ENCODE assay signal across 8 cellular contexts in genomic region chr19:39327990-39328705, GRCh38. TPM values are rescaled to one million over a fixed set of nuclear protein-coding genes. Genes with fewer than 3 reads are reported as not detected.
A peak's percentile ranks its signal among the peaks of the same experiment; 100 is the strongest.
DNase-seq lines count a peak whose midpoint lies in the region; ATAC-seq lines count a peak whose summit lies in the region.

No MANE protein-coding gene starts in this region.

- H3K4me3 Mint-ChIP-seq in activated naive CD8-positive, alpha-beta T cell treated with anti-CD3 and anti-CD28 coated beads, Interleukin-2, amount 50 U/mL, for 24 hours = no peak overlapping the region

- DNase-seq in G401 (ENCODE audit: low spot score) (peak; percentile 85), MV-4-11 (lab: John Stamatoyannopoulos, UW) (peak; percentile 54), T-helper 1 cell (peak; percentile 53 to 80 (median 69)), left cardiac atrium (peak; percentile 85), putamen (ENCODE audit: low spot score) (peak; percentile 74)
- DNase-seq in activated naive CD8-positive, alpha-beta T cell treated with anti-CD3 and anti-CD28 coated beads, Interleukin-2, amount 50 U/mL, for 24 hours = peak; percentile 87

- peak; percentile 53 for ATAC-seq in activated naive CD8-positive, alpha-beta T cell treated with anti-CD3 and anti-CD28 coated beads, Interleukin-2, amount 50 U/mL, for 24 hours
- peak; percentile 80 to 86 for ATAC-seq in left cardiac atrium
- no peak for ATAC-seq in GM18517 (IDR thresholded peaks at IDR 0.05; ENCODE audit: unreplicated experiment)
- ATAC-seq in GM18520 (IDR thresholded peaks at IDR 0.05; ENCODE audit: unreplicated experiment) = no peak

- H3K4me1 Mint-ChIP-seq in activated naive CD8-positive, alpha-beta T cell treated with anti-CD3 and anti-CD28 coated beads, Interleukin-2, amount 50 U/mL, for 24 hours = peaks cover 36% of the 10 kb centered on the region

- H3K9me3 Mint-ChIP-seq in activated naive CD8-positive, alpha-beta T cell treated with anti-CD3 and anti-CD28 coated beads, Interleukin-2, amount 50 U/mL, for 24 hours = no peaks in the 10 kb centered on the region

- H3K27ac Mint-ChIP-seq in activated naive CD8-positive, alpha-beta T cell treated with anti-CD3 and anti-CD28 coated beads, Interleukin-2, amount 50 U/mL, for 24 hours = peak overlapping the region; percentile 29

- H3K27me3 Mint-ChIP-seq in activated naive CD8-positive, alpha-beta T cell treated with anti-CD3 and anti-CD28 coated beads, Interleukin-2, amount 50 U/mL, for 24 hours = no peaks in the 10 kb centered on the region

- H3K36me3 Mint-ChIP-seq in activated naive CD8-positive, alpha-beta T cell treated with anti-CD3 and anti-CD28 coated beads, Interleukin-2, amount 50 U/mL, for 24 hours (ENCODE audit: low read depth) = peaks cover 12% of the 10 kb centered on the region

- intact Hi-C loops in left cardiac atrium (cut with DNase I) = loop anchor here (1.0 to 10.0 kb wide), 4 partner anchors 133 to 366 kb away; partner anchors contain the start of gene NCCRP1 (in 1 of the 2)

- in situ Hi-C loops in G401 (cut with HindIII; ENCODE audit: low sequenced_read_pairs) = no loop called here

RNA-seq across cellular contexts. Expression of gene LRFN1, which starts 7.5 kb away (rescaled TPM):
- 2.5 and 3.2 TPM in 2 replicates for total RNA-seq in G401 (2014; rRNA removed; shearing (Covaris generic))
- total RNA-seq in left cardiac atrium = 1 to 10 TPM in 1 of 2 donors, under 1 TPM in 1; 0.55 to 1.4 TPM

RNA-seq across cellular contexts. Expression of gene GMFG, which starts 7.7 kb away (rescaled TPM):
- not detected in 2 replicates for total RNA-seq in G401 (2014; rRNA removed; shearing (Covaris generic))
- total RNA-seq in left cardiac atrium = 10 to 100 TPM; 29.6 to 43.8 TPM

RNA-seq across cellular contexts. Expression of gene SAMD4B, which starts 14.1 kb away (rescaled TPM):
- total RNA-seq in G401 (2014; rRNA removed; shearing (Covaris generic)) = 44.2 and 64.2 TPM in 2 replicates
- total RNA-seq in left cardiac atrium = 10 to 100 TPM; 44.5 to 72.2 TPM

RNA-seq across cellular contexts. Expression of gene IFNL1, which starts 31.9 kb away (rescaled TPM):
- total RNA-seq in G401 (2014; rRNA removed; shearing (Covaris generic)) = not detected in 2 replicates
- not detected for total RNA-seq in left cardiac atrium

RNA-seq across cellular contexts. Expression of gene IFNL2, which starts 60.0 kb away (rescaled TPM):
- not detected in 2 replicates for total RNA-seq in G401 (2014; rRNA removed; shearing (Covaris generic))
- total RNA-seq in left cardiac atrium = not detected

Comparison
In these comparisons a context has a peak if more than half of its experiments do, and no peak if none do; other contexts are left out.
1. ATAC-seq: peak in activated naive CD8-positive, alpha-beta T cell treated with anti-CD3 and anti-CD28 coated beads, Interleukin-2, amount 50 U/mL, for 24 hours (single experiment) and left cardiac atrium (2 of 2); none in GM18517 (single experiment) and GM18520 (single experiment).
2. RNA of gene GMFG, which starts 7.7 kb away (total RNA-seq): 29.6 to 43.8 TPM in left cardiac atrium; not detected in G401; every median in the first group is over 10 times any median in the second.
3. Peak in every context shown above with its lines, with median percentiles within 50 percentile points of each other: DNase-seq.